ENCODE assay signal across 14 cellular contexts in genomic region chr14:72692678-72693077, GRCh38.
DNase-seq lines count a peak whose midpoint lies in the region; ATAC-seq and TF ChIP-seq lines count a peak whose summit lies in the region.
"Had no signal": no experiment of that assay in that cellular context is flagged by ENCODE, and none has a peak within 500 bp of the region (broad histone marks: within the 10 kb centered on the region; RNA-seq: fewer than 3 reads in every experiment).

No MANE protein-coding gene starts in this region.

- no CpG with 5 or more reads among the region's 4 CpGs for WGBS in neuronal stem cell (ENCODE audit: extremely low coverage in 2 of 2, insufficient read length in 2 of 2, insufficient replicate concordance in 1 of 2), 2 donors
- WGBS in prostate gland, result 25% methylated on average over 4 of the region's 4 CpGs

- H3K4me2 ChIP-seq in neuronal stem cell (ENCODE audit: insufficient read depth, low read length, poor library complexity, severe bottlenecking), result no peak overlapping the region

- no peaks in the 10 kb centered on the region for H3K4me1 ChIP-seq in foreskin keratinocyte
- H3K4me1 ChIP-seq in neuronal stem cell (ENCODE audit: control insufficient read depth in 2 of 2, insufficient read depth in 1 of 2, low read depth in 1 of 2, low read length in 2 of 2), result peaks cover 10 to 17% of the 10 kb centered on the region in 2 donors
- H3K4me1 ChIP-seq in prostate gland (replicated peaks), result no peaks in the 10 kb centered on the region
- H3K4me1 ChIP-seq: tibial nerve had no signal

- H3K36me3 ChIP-seq in neuronal stem cell (replicated peaks in 1 of 2; ENCODE audit: control insufficient read depth in 2 of 2, insufficient read depth in 2 of 2, low read length in 2 of 2) (peaks cover 0 to 3% of the 10 kb centered on the region in 2 donors), prostate gland (no peaks in the 10 kb centered on the region)
- H3K36me3 ChIP-seq: tibial nerve had no signal

- H3K4me3 ChIP-seq in neuronal stem cell (ENCODE audit: low read length in 2 of 2) (no peak overlapping the region), prostate gland (no peak overlapping the region)
- H3K4me3 ChIP-seq: tibial nerve had no signal

- H2AK5ac ChIP-seq in neuronal stem cell (ENCODE audit: low read depth, low read length), result no peak overlapping the region

- no peak overlapping the region for H2BK15ac ChIP-seq in neuronal stem cell (ENCODE audit: low read length)

- H3K18ac ChIP-seq in neuronal stem cell (ENCODE audit: low read length), result no peak overlapping the region

- ATAC-seq in foreskin keratinocyte, result peak; percentile 75
- ATAC-seq: activated T-cell treated with anti-CD3 and anti-CD28 coated beads, Interleukin-2, amount 50 U/mL, for 72 hours; effector memory CD8-positive, alpha-beta T cell had no signal

- intact Hi-C loops in prostate gland (cut with DNase I), result no loop called here

- H3K27me3 ChIP-seq in foreskin keratinocyte, result no peaks in the 10 kb centered on the region
- H3K27me3 ChIP-seq in neuronal stem cell (ENCODE audit: control insufficient read depth in 3 of 3, insufficient read depth in 3 of 3, low read depth in 1 of 3, low read length in 3 of 3), result no peaks in the 10 kb centered on the region
- peaks cover 2% of the 10 kb centered on the region for H3K27me3 ChIP-seq in prostate gland (replicated peaks; ENCODE audit: insufficient read depth)
- H3K27me3 ChIP-seq: tibial nerve had no signal

- no peak overlapping the region for H3K4ac ChIP-seq in neuronal stem cell (ENCODE audit: low read length)

- peaks cover 0 to 2% of the 10 kb centered on the region in 2 donors for H3K9me3 ChIP-seq in neuronal stem cell (replicated peaks in 1 of 2; ENCODE audit: control insufficient read depth in 2 of 2, insufficient read depth in 1 of 2, low read depth in 1 of 2, low read length in 2 of 2)
- H3K9me3 ChIP-seq in prostate gland, result no peaks in the 10 kb centered on the region
- H3K9me3 ChIP-seq: tibial nerve had no signal

- TF ChIP-seq POLR2A in prostate gland (IDR thresholded peaks at IDR 0.05), result no peak

- H2BK5ac ChIP-seq in neuronal stem cell (ENCODE audit: low read length), result no peak overlapping the region

- H3K79me1 ChIP-seq in neuronal stem cell (ENCODE audit: low read depth, low read length), result no peaks in the 10 kb centered on the region

- DNase-seq in DMS53 (lab: John Stamatoyannopoulos, UW), result peak; percentile 9
- DNase-seq in DMS53 treated with DMSO at 0.1 percent for 48 hours (lab: John Stamatoyannopoulos, UW; ENCODE audit: unreplicated experiment), result no peak
- peak; percentile 58 for DNase-seq in NCI-H1694 treated with DMSO at 0.1 percent for 48 hours (lab: John Stamatoyannopoulos, UW)
- peak in 1 of 2 donors; percentile 52 for DNase-seq in foreskin keratinocyte
- no peak for DNase-seq in neuronal stem cell (ENCODE audit: low spot score)
- no peak for DNase-seq in NCI-H2196 (lab: John Stamatoyannopoulos, UW; ENCODE audit: unreplicated experiment)
- DNase-seq in GM13976 (ENCODE audit: low spot score), result no peak
- no peak for DNase-seq in prostate gland (ENCODE audit: low spot score)
- DNase-seq: activated CD4-positive, alpha-beta T cell treated with anti-CD3 and anti-CD28 coated beads for 1 hour; activated T-cell treated with anti-CD3 and anti-CD28 coated beads, Interleukin-2, amount 50 U/mL, for 72 hours; effector memory CD8-positive, alpha-beta T cell; glutamatergic neuron; SW 1271 had no signal

- in situ Hi-C loops in GM13976 (cut with MboI; ENCODE audit: low sequenced_read_pairs, unreplicated experiment), result no loop called here

- H3K23ac ChIP-seq in neuronal stem cell (ENCODE audit: low read depth, low read length, poor library complexity), result no peak overlapping the region

- H3K27ac ChIP-seq in foreskin keratinocyte (no peak overlapping the region), neuronal stem cell (replicated peaks; ENCODE audit: low read length) (peak overlapping the region; percentile 17), prostate gland (no peak overlapping the region)
- H3K27ac ChIP-seq: tibial nerve had no signal

- no peak overlapping the region for H3K9ac ChIP-seq in neuronal stem cell (ENCODE audit: low read depth, low read length, poor library complexity)

- H3K14ac ChIP-seq in neuronal stem cell (ENCODE audit: low read length), result no peak overlapping the region

- H4K91ac ChIP-seq in neuronal stem cell (ENCODE audit: low read depth, low read length, poor library complexity), result no peak overlapping the region

- H2BK120ac ChIP-seq in neuronal stem cell (ENCODE audit: low read depth, low read length), result no peak overlapping the region

- no peak overlapping the region for H4K8ac ChIP-seq in neuronal stem cell (ENCODE audit: low read depth, low read length)

- TF ChIP-seq CTCF in foreskin keratinocyte (conservative IDR thresholded peaks at IDR 0.05) (no peak), GM13976 (IDR thresholded peaks at IDR 0.05; ENCODE audit: borderline replicate concordance, control extremely low read depth, extremely low read depth, insufficient read depth, missing control alignments) (no peak), prostate gland (IDR thresholded peaks at IDR 0.05) (no peak)

- H2AFZ ChIP-seq in neuronal stem cell (ENCODE audit: low read length), result no peak overlapping the region

- no peak overlapping the region for H2BK12ac ChIP-seq in neuronal stem cell (ENCODE audit: low read length)

Comparison
In these comparisons a context has a peak if more than half of its experiments do, and no peak if none do; other contexts are left out.
1. DNase-seq: peak in DMS53 (single experiment) and NCI-H1694 treated with DMSO at 0.1 percent for 48 hours (single experiment); none in DMS53 treated with DMSO at 0.1 percent for 48 hours (single experiment), neuronal stem cell (single experiment), NCI-H2196 (single experiment), GM13976 (single experiment) and prostate gland (single experiment).